In the genomic region with DNA sequence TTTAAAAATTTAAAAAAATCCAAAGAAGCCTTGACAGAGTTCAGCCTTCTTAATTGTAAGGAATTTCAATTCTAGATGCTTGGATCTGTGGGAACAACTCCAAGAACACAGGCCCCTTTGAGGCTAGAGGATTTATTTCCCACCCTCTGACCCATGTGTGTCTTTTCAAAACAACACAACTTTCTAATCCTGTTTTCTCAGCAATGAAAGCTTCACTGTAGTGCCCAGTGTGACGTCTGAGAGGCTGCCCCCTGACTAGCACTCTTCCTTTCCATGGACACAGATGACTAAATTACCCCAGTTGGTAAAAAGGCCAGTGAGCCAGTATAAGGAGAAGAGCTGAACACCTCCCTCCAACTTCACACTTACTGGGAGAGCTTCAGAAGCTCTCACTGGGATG, we compare ENCODE assay signal across 27 cellular contexts. TPM values are rescaled to one million over a fixed set of nuclear protein-coding genes. Genes with fewer than 3 reads are reported as not detected.
DNase-seq lines count a peak whose midpoint lies in the region; ATAC-seq and TF ChIP-seq lines count a peak whose summit lies in the region.
"Had no signal": no experiment of that assay in that cellular context is flagged by ENCODE, and none has a peak within 500 bp of the region (broad histone marks: within the 10 kb centered on the region; RNA-seq: fewer than 3 reads in every experiment).

No MANE protein-coding gene starts in this region.

- no peaks in the 10 kb centered on the region for H3K36me3 Mint-ChIP-seq in activated B cell treated with CpG ODN at 0.5 μM for 24 hours (ENCODE audit: low read depth)
- H3K36me3 Mint-ChIP-seq in neural progenitor cell, result no peaks in the 10 kb centered on the region
- H3K36me3 Mint-ChIP-seq: CD14-positive monocyte; CD4-positive, alpha-beta memory T cell; CD4-positive, CD25-positive, alpha-beta regulatory T cell; CD8-positive, alpha-beta memory T cell had no signal

- no peaks in the 10 kb centered on the region for H3K9me3 ChIP-seq in neural progenitor cell (ENCODE audit: low read depth)
- H3K9me3 ChIP-seq: BE2C had no signal

- intact Hi-C loops in activated B cell treated with CpG ODN at 0.5 μM for 24 hours (cut with micrococcal nuclease), result no loop called here

- no peaks in the 10 kb centered on the region for H3K79me2 ChIP-seq in neural progenitor cell (ENCODE audit: low read depth)

- no peaks in the 10 kb centered on the region for H4K20me1 ChIP-seq in neural progenitor cell (ENCODE audit: low read depth)
- H4K20me1 ChIP-seq: BLaER1 had no signal

- ATAC-seq in activated B cell treated with CpG ODN at 0.5 μM for 24 hours (ENCODE audit: low read depth) (no peak), HG03139 (IDR thresholded peaks at IDR 0.05; ENCODE audit: unreplicated experiment) (no peak)
- ATAC-seq: GM12878 had no signal

- no peak overlapping the region for H2AFZ ChIP-seq in neural progenitor cell (replicated peaks)

- CTCF ChIA-PET in activated B cell treated with CpG ODN at 0.5 μM for 24 hours (lab: Charles Lee), result interaction anchor here (1.2 kb wide), 1 partner anchor 12 kb away, joined by 7 read pairs; no protein-coding TSS in a partner anchor

- no peak overlapping the region for H3K9ac ChIP-seq in neural progenitor cell
- H3K9ac ChIP-seq: BLaER1 had no signal

- peaks cover 7% of the 10 kb centered on the region for H3K4me1 ChIP-seq in neural progenitor cell
- H3K4me1 ChIP-seq: BE2C had no signal

- H3F3A ChIP-seq in neural progenitor cell (ENCODE audit: low read depth), result no peaks in the 10 kb centered on the region

- DNase-seq in activated B cell treated with CpG ODN at 0.5 μM for 24 hours (no peak), left kidney (ENCODE audit: low read depth, low spot score) (peak; percentile 73), neural progenitor cell (ENCODE audit: low spot score) (no peak), T-helper 2 cell (no peak)
- no peak for DNase-seq in stimulated activated CD4-positive, alpha-beta T cell treated with anti-CD3 and anti-CD28 coated beads, Interleukin-2, amount 100 ng/mL, for 48 hours
- DNase-seq: 8988T; ACHN; BE2C; C1 segment of cervical spinal cord; CD4-positive, alpha-beta memory T cell; CD4-positive, CD25-positive, alpha-beta regulatory T cell; CD8-positive, alpha-beta memory T cell; COR-L47; DMS 273 treated with DMSO at 0.1 percent for 48 hours; DMS153; DMS53; DMS79; DND-41; EL; GDM1 had no signal

- H3K27ac Mint-ChIP-seq in activated B cell treated with CpG ODN at 0.5 μM for 24 hours (peak overlapping the region; percentile 4), neural progenitor cell (peak overlapping the region; percentile 81)

- H3K27me3 Mint-ChIP-seq in activated B cell treated with CpG ODN at 0.5 μM for 24 hours, result no peaks in the 10 kb centered on the region
- H3K27me3 Mint-ChIP-seq in neural progenitor cell (ENCODE audit: insufficient read depth, low read depth), result peaks cover 13% of the 10 kb centered on the region
- H3K27me3 Mint-ChIP-seq: CD4-positive, alpha-beta memory T cell; CD4-positive, CD25-positive, alpha-beta regulatory T cell had no signal

- H3K4me1 Mint-ChIP-seq in activated B cell treated with CpG ODN at 0.5 μM for 24 hours (peaks cover 96% of the 10 kb centered on the region), neural progenitor cell (peaks cover 13% of the 10 kb centered on the region)

- POLR2A ChIA-PET in activated B cell treated with CpG ODN at 0.5 μM for 24 hours (lab: Charles Lee), result interaction anchor here (0.7 to 7.9 kb wide), 6 partner anchors 7 to 33 kb away, joined by 3 to 88 read pairs (median 5); no protein-coding TSS in a partner anchor

- TF ChIP-seq CTCF in activated B cell treated with CpG ODN at 0.5 μM for 24 hours (IDR thresholded peaks at IDR 0.05) (no peak), neural progenitor cell (IDR thresholded peaks at IDR 0.05) (no peak)

- no peaks in the 10 kb centered on the region for H3K27me3 ChIP-seq in neural progenitor cell
- H3K27me3 ChIP-seq: BE2C, BLaER1 had no signal

- H3K27ac ChIP-seq in neural progenitor cell, result no peak overlapping the region
- H3K27ac ChIP-seq: BLaER1 had no signal

- no peak overlapping the region for H3K4me2 ChIP-seq in neural progenitor cell
- H3K4me2 ChIP-seq: BLaER1 had no signal

- no peak overlapping the region for H3K4me3 ChIP-seq in neural progenitor cell
- H3K4me3 ChIP-seq: BLaER1, GM12878 had no signal

- H3K9me3 Mint-ChIP-seq in activated B cell treated with CpG ODN at 0.5 μM for 24 hours, result no peaks in the 10 kb centered on the region
- peaks cover 3% of the 10 kb centered on the region for H3K9me3 Mint-ChIP-seq in neural progenitor cell
- H3K9me3 Mint-ChIP-seq: CD8-positive, alpha-beta memory T cell had no signal

- no peak overlapping the region for H3K4me3 Mint-ChIP-seq in activated B cell treated with CpG ODN at 0.5 μM for 24 hours
- no peak overlapping the region for H3K4me3 Mint-ChIP-seq in neural progenitor cell
- H3K4me3 Mint-ChIP-seq: CD14-positive monocyte; CD4-positive, alpha-beta memory T cell; CD8-positive, alpha-beta memory T cell had no signal

- no peaks in the 10 kb centered on the region for H3K36me3 ChIP-seq in neural progenitor cell
- H3K36me3 ChIP-seq: BE2C, BLaER1 had no signal

RNA-seq across cellular contexts. Expression of gene CCR6, which starts 16.5 kb away (rescaled TPM):
- total RNA-seq in activated B cell treated with CpG ODN at 0.5 μM for 24 hours, result 26.2 and 28.9 TPM in 2 replicates
- not detected in 2 replicates for total RNA-seq in neural progenitor cell (ENCODE audit: low replicate concordance)
- total RNA-seq: A673, Daoy, G401 had no signal

RNA-seq across cellular contexts. Expression of gene GPR31, which starts 51.4 kb away (rescaled TPM):
- total RNA-seq in activated B cell treated with CpG ODN at 0.5 μM for 24 hours (not detected in 2 replicates), neural progenitor cell (ENCODE audit: low replicate concordance) (not detected in 2 replicates)
- total RNA-seq: A673; CD4-positive, alpha-beta memory T cell; CD4-positive, CD25-positive, alpha-beta regulatory T cell; CD8-positive, alpha-beta memory T cell; Daoy; G401; GM12878 had no signal

Comparison
In these comparisons a context has a peak if more than half of its experiments do, and no peak if none do; other contexts are left out.
1. RNA of gene CCR6, which starts 16.5 kb away (total RNA-seq): 26.2 to 28.9 TPM in activated B cell treated with CpG ODN at 0.5 μM for 24 hours; not detected in neural progenitor cell; every median in the first group is over 10 times any median in the second.